12 cellular contexts compared by ENCODE assay signal in genomic region chr4:93617596-93617995, GRCh38.
"Had no signal": no experiment of that assay in that cellular context is flagged by ENCODE, and none has a peak within 500 bp of the region (broad histone marks: within the 10 kb centered on the region; RNA-seq: fewer than 3 reads in every experiment).

No MANE protein-coding gene starts in this region.

- ATAC-seq: naive thymus-derived CD8-positive, alpha-beta T cell; psoas muscle; sciatic nerve; stimulated activated memory B cell treated with anti-CD40 and anti-IgM and Interleukin-4, amounts not matched to agents 10 μg/mL and 1 μg/mL and 100 μg/mL, for 72 hours had no signal

- DNase-seq: activated CD4-positive, alpha-beta T cell treated with anti-CD3 and anti-CD28 coated beads, Interleukin-2, amount 50 U/mL, for 4 hours; activated CD4-positive, CD25-positive, alpha-beta regulatory T cell treated with anti-CD3 and anti-CD28 coated beads, Interleukin-2, amount 50 U/mL, for 72 hours; activated gamma-delta T cell; activated naive CD8-positive, alpha-beta T cell treated with anti-CD3 and anti-CD28 coated beads, Interleukin-2, amount 10 ng/mL, durations not matched to agents 7 days and 5 days; activated T-cell treated with anti-CD3 and anti-CD28 coated beads, Interleukin-2, amount 50 U/mL, for 24 hours; aorta; naive thymus-derived CD8-positive, alpha-beta T cell; psoas muscle; spleen; stimulated activated CD4-positive, alpha-beta T cell treated with anti-CD3 and anti-CD28 coated beads, Interleukin-1b, Interleukin-23, amount 100 ng/mL, for 48 hours had no signal
